In the genomic region with DNA sequence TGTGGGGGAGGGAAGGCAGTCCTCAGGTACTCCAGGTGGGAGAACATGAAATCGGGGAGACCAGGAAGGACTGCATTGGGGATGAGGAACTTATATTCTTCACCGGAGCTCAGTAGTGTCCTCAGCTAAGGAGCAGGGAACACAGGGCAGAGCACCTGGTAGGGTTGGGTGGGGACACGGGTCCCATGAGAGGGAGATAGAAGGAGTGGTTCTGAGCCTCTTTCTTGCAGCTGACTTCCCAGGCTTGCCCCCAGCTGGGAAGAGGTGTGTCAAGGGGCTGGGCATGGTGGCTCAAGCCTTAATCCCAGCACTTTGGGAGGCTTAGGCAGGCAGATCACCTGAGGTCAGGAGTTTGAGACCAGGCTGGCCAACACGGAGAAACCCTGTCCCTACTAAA, we compare ENCODE assay signal across 8 cellular contexts. TPM values are rescaled to one million over a fixed set of nuclear protein-coding genes. Genes with fewer than 3 reads are reported as not detected.
DNase-seq lines count a peak whose midpoint lies in the region; ATAC-seq and TF ChIP-seq lines count a peak whose summit lies in the region.

No MANE protein-coding gene starts in this region.

- H4K91ac ChIP-seq in trophoblast cell (ENCODE audit: low read depth, low read length) = peak overlapping the region; percentile 16

- H3K79me2 ChIP-seq in DOHH2 (ENCODE audit: control insufficient read depth, low read length) (peaks cover 8% of the 10 kb centered on the region), trophoblast cell (ENCODE audit: control insufficient read depth, insufficient read depth, low read length, poor library complexity) (peaks cover 5% of the 10 kb centered on the region)

- peak overlapping the region; percentile 70 for H3K14ac ChIP-seq in trophoblast cell (ENCODE audit: low read length)

- ATAC-seq in RWPE2 (ENCODE audit: low read depth) (no peak), GM19397 (IDR thresholded peaks at IDR 0.05; ENCODE audit: unreplicated experiment) (no peak), HG03108 (IDR thresholded peaks at IDR 0.05; ENCODE audit: unreplicated experiment) (no peak)

- H3K18ac ChIP-seq in trophoblast cell (ENCODE audit: low read length) = peak overlapping the region; percentile 74

- peak overlapping the region; percentile 92 for H3K4me3 ChIP-seq in DOHH2 (ENCODE audit: low read length)
- H3K4me3 ChIP-seq in RWPE2 (ENCODE audit: severe bottlenecking) = no peak overlapping the region
- H3K4me3 ChIP-seq in esophagus (ENCODE audit: low read depth in 1 of 2, low read length in 2 of 2) = no peak overlapping the region
- H3K4me3 ChIP-seq in trophoblast cell (ENCODE audit: low read depth, low read length) = no peak overlapping the region

- H3K4ac ChIP-seq in trophoblast cell (ENCODE audit: low read depth, low read length) = peak overlapping the region; percentile 9

- H2BK5ac ChIP-seq in trophoblast cell (ENCODE audit: low read depth, low read length, poor library complexity) = no peak overlapping the region

- WGBS in esophagus, 2 donors = 70 to 71% methylated on average over 4 of the region's 4 CpGs
- WGBS in trophoblast cell (ENCODE audit: extremely low coverage, insufficient coverage, insufficient read length) = no CpG with 5 or more reads among the region's 4 CpGs

- H3F3A ChIP-seq in DOHH2 (ENCODE audit: control insufficient read depth, insufficient read depth) = peaks cover 7% of the 10 kb centered on the region

- H3K9me3 ChIP-seq in DOHH2 (ENCODE audit: control insufficient read depth, insufficient read depth, low read length) (no peaks in the 10 kb centered on the region), RWPE2 (ENCODE audit: severe bottlenecking) (no peaks in the 10 kb centered on the region), esophagus (ENCODE audit: control insufficient read depth in 2 of 2, insufficient read depth in 1 of 2, low read depth in 1 of 2, low read length in 1 of 2) (no peaks in the 10 kb centered on the region), trophoblast cell (ENCODE audit: insufficient read depth, low read depth, low read length) (no peaks in the 10 kb centered on the region)

- no peak overlapping the region for H4K8ac ChIP-seq in trophoblast cell (ENCODE audit: low read depth, low read length)

- no peaks in the 10 kb centered on the region for H3K9me2 ChIP-seq in DOHH2 (replicated peaks; ENCODE audit: control insufficient read depth, low read length)

- peak overlapping the region; percentile 63 for H2BK12ac ChIP-seq in trophoblast cell (ENCODE audit: low read length)

- H4K12ac ChIP-seq in trophoblast cell (ENCODE audit: low read depth, low read length) = peak overlapping the region; percentile 7

- no peaks in the 10 kb centered on the region for H3K36me3 ChIP-seq in DOHH2 (ENCODE audit: control insufficient read depth, low read length)
- H3K36me3 ChIP-seq in RWPE2 (ENCODE audit: low read depth) = peaks cover 14% of the 10 kb centered on the region
- H3K36me3 ChIP-seq in esophagus (ENCODE audit: control insufficient read depth in 2 of 2, insufficient read depth in 2 of 2, low read length in 1 of 2) = no peaks in the 10 kb centered on the region
- no peaks in the 10 kb centered on the region for H3K36me3 ChIP-seq in trophoblast cell (ENCODE audit: control insufficient read depth in 1 of 2, insufficient read depth in 2 of 2, low read length in 2 of 2)

- H3K27ac ChIP-seq in DOHH2 (ENCODE audit: low read depth, low read length) = peak overlapping the region; percentile 55
- peak overlapping the region; percentile 92 for H3K27ac ChIP-seq in RWPE2 (ENCODE audit: poor library complexity, severe bottlenecking)
- peak overlapping the region; percentile 31 to 74 for H3K27ac ChIP-seq in esophagus (ENCODE audit: low read depth in 2 of 2, low read length in 1 of 2)
- peak overlapping the region; percentile 93 for H3K27ac ChIP-seq in trophoblast cell (ENCODE audit: low read depth, low read length)

- H2BK120ac ChIP-seq in trophoblast cell (ENCODE audit: insufficient read depth, low read length, poor library complexity) = peak overlapping the region; percentile 43

- H4K20me1 ChIP-seq in DOHH2 (ENCODE audit: control insufficient read depth, insufficient read depth, low read depth, low read length) = peaks cover 3% of the 10 kb centered on the region; the same call in 1 of the 2 replicates

- H3K4me1 ChIP-seq in DOHH2 (ENCODE audit: control insufficient read depth, low read length) (peaks cover 50% of the 10 kb centered on the region), RWPE2 (ENCODE audit: insufficient read depth, poor library complexity, severe bottlenecking) (peaks cover 62% of the 10 kb centered on the region), esophagus (ENCODE audit: control insufficient read depth in 2 of 2, insufficient read depth in 2 of 2, low read length in 1 of 2) (peaks cover 9 to 35% of the 10 kb centered on the region in 2 donors), trophoblast cell (ENCODE audit: control insufficient read depth in 1 of 2, insufficient read depth in 2 of 2, low read length in 2 of 2) (peaks cover 60 to 64% of the 10 kb centered on the region in 2 experiments)

- H3K27me3 ChIP-seq in DOHH2 (ENCODE audit: control insufficient read depth, low read length) (peaks cover 24% of the 10 kb centered on the region), RWPE2 (ENCODE audit: insufficient read depth, poor library complexity, severe bottlenecking) (no peaks in the 10 kb centered on the region), esophagus (ENCODE audit: control insufficient read depth in 1 of 2, insufficient read depth in 2 of 2, low read length in 2 of 2) (peaks cover 0 to 8% of the 10 kb centered on the region in 2 donors), trophoblast cell (ENCODE audit: insufficient read depth, low read length) (peaks cover 26% of the 10 kb centered on the region)

- H3K23ac ChIP-seq in trophoblast cell (ENCODE audit: low read length) = no peak overlapping the region

- H2AK5ac ChIP-seq in trophoblast cell (ENCODE audit: low read length) = peak overlapping the region; percentile 75

- no peak overlapping the region for H3K9ac ChIP-seq in trophoblast cell (ENCODE audit: low read length)

- peaks cover 37% of the 10 kb centered on the region for H3K79me1 ChIP-seq in trophoblast cell (ENCODE audit: low read length)

- no peak for DNase-seq in RWPE2 (ENCODE audit: low spot score)
- no peak for DNase-seq in trophoblast cell
- DNase-seq in HuH-7.5 (ENCODE audit: low spot score) = no peak
- DNase-seq in kidney glomerular epithelial cell (lab: John Stamatoyannopoulos, UW) = no peak

- TF ChIP-seq CTCF in DOHH2 (IDR thresholded peaks at IDR 0.05; ENCODE audit: low read depth, low read length, poor library complexity, severe bottlenecking) (no peak), RWPE2 (IDR thresholded peaks at IDR 0.05; ENCODE audit: poor library complexity, severe bottlenecking) (no peak)

- no peak overlapping the region for H2AFZ ChIP-seq in trophoblast cell (ENCODE audit: insufficient read depth, low read length, poor library complexity)

- H3K4me2 ChIP-seq in DOHH2 (ENCODE audit: low read length) = peak overlapping the region; percentile 80
- no peak overlapping the region for H3K4me2 ChIP-seq in trophoblast cell (ENCODE audit: low read length)

RNA-seq across cellular contexts. Expression of a gene that starts 2.1 kb away (rescaled TPM):
- polyA plus RNA-seq in esophagus = 10 to 100 TPM in 1 of 2 donors, 1 to 10 TPM in 1; 6.3 to 11.4 TPM
- polyA plus RNA-seq in trophoblast cell (2013) = 15.3 and 16.6 TPM in 2 replicates

RNA-seq across cellular contexts. Expression of a gene that starts 3.6 kb away (rescaled TPM):
- polyA plus RNA-seq in esophagus = under 1 TPM; 0.11 to 0.43 TPM
- 0.63 and 0.68 TPM in 2 replicates for polyA plus RNA-seq in trophoblast cell (2013)

RNA-seq across cellular contexts. Expression of a gene that starts 18.3 kb away (rescaled TPM):
- polyA plus RNA-seq in esophagus = 10 to 100 TPM; 73.4 to 83.1 TPM
- polyA plus RNA-seq in trophoblast cell (2013) = 44.5 and 47.1 TPM in 2 replicates

RNA-seq across cellular contexts. Expression of a gene that starts 34.1 kb away (rescaled TPM):
- 10 to 100 TPM in 1 of 2 donors, 1 to 10 TPM in 1; 8.9 to 13.3 TPM for polyA plus RNA-seq in esophagus
- 0.35 and 0.60 TPM in 2 replicates for polyA plus RNA-seq in trophoblast cell (2013)

RNA-seq across cellular contexts. Expression of a gene that starts 46.3 kb away (rescaled TPM):
- 10 to 100 TPM; 21.5 to 23.7 TPM for polyA plus RNA-seq in esophagus
- 2.8 and 3.1 TPM in 2 replicates for polyA plus RNA-seq in trophoblast cell (2013)
